ENCODE assay signal across 8 cellular contexts in genomic region chr6:107488875-107489635, GRCh38.
DNase-seq lines count a peak whose midpoint lies in the region; ATAC-seq and TF ChIP-seq lines count a peak whose summit lies in the region.

No MANE protein-coding gene starts in this region.

- WGBS in iPS DF 6.9 (ENCODE audit: insufficient coverage, insufficient read length): no CpG with 5 or more reads among the region's 51 CpGs

- H3K27ac ChIP-seq in OCI-LY3 (ENCODE audit: low read length) (no peak overlapping the region), iPS DF 6.9 (ENCODE audit: low read length) (no peak overlapping the region)

- H3K9me3 ChIP-seq in OCI-LY3 (ENCODE audit: insufficient read depth, low read length): no peaks in the 10 kb centered on the region
- H3K9me3 ChIP-seq in iPS DF 6.9 (ENCODE audit: control insufficient read depth, insufficient read depth, low read length): no peaks in the 10 kb centered on the region

- H3K4me2 ChIP-seq in OCI-LY3 (ENCODE audit: low read length): peak overlapping the region; percentile 91

- H3K4me1 ChIP-seq in OCI-LY3 (ENCODE audit: low read length): peaks cover 5% of the 10 kb centered on the region
- H3K4me1 ChIP-seq in iPS DF 6.9 (ENCODE audit: control insufficient read depth, insufficient read depth, low read length): peaks cover 2% of the 10 kb centered on the region; the same call in 1 of the 2 replicates

- TF ChIP-seq CTCF in OCI-LY3 (IDR thresholded peaks at IDR 0.05; ENCODE audit: low read depth, low read length): no peak
- no peak for TF ChIP-seq CTCF in retinal pigment epithelial cell (conservative IDR thresholded peaks at IDR 0.05; ENCODE audit: low read depth, low read length)

- H3K9ac ChIP-seq in OCI-LY3 (ENCODE audit: low read length): peak overlapping the region; percentile 62

- no peaks in the 10 kb centered on the region for H3K79me2 ChIP-seq in OCI-LY3 (ENCODE audit: low read length)

- peak overlapping the region; percentile 84 for H2AFZ ChIP-seq in OCI-LY3 (ENCODE audit: low read depth, low read length)

- H3K36me3 ChIP-seq in OCI-LY3 (replicated peaks; ENCODE audit: low read depth, low read length) (no peaks in the 10 kb centered on the region), iPS DF 6.9 (ENCODE audit: control insufficient read depth, insufficient read depth, low read length) (no peaks in the 10 kb centered on the region)

- peak; percentile 58 for DNase-seq in AG08396 (ENCODE audit: low spot score)
- peak; percentile 15 for DNase-seq in GM19238 (ENCODE audit: insufficient read length, low spot score)
- peak; percentile 63 for DNase-seq in astrocyte of the hippocampus (ENCODE audit: low read depth, low spot score)
- DNase-seq in iPS DF 6.9 (ENCODE audit: low read depth, low spot score): no peak
- DNase-seq in retinal pigment epithelial cell (ENCODE audit: low read depth): no peak
- no peak for DNase-seq in AML-193 (lab: John Stamatoyannopoulos, UW)

- peaks cover 10% of the 10 kb centered on the region for H3K27me3 ChIP-seq in OCI-LY3 (ENCODE audit: low read depth, low read length)
- peaks cover 19% of the 10 kb centered on the region; the same call in 1 of the 2 replicates for H3K27me3 ChIP-seq in iPS DF 6.9 (ENCODE audit: control insufficient read depth, insufficient read depth, low read length)

- ATAC-seq in GM21515 (IDR thresholded peaks at IDR 0.05; ENCODE audit: unreplicated experiment): no peak

- H4K20me1 ChIP-seq in OCI-LY3 (ENCODE audit: insufficient read depth, low read length): no peaks in the 10 kb centered on the region

- H3K4me3 ChIP-seq in OCI-LY3 (ENCODE audit: low read length) (peak overlapping the region; percentile 90), iPS DF 6.9 (ENCODE audit: low read length) (peak overlapping the region; percentile 85), retinal pigment epithelial cell (ENCODE audit: low read length) (peak overlapping the region; percentile 57)

Comparison
In these comparisons a context has a peak if more than half of its experiments do, and no peak if none do; other contexts are left out.
1. DNase-seq: peak in AG08396 (single experiment), GM19238 (single experiment) and astrocyte of the hippocampus (single experiment); none in iPS DF 6.9 (single experiment), retinal pigment epithelial cell (single experiment) and AML-193 (0 of 2).
2. Peak in every context shown above with its lines, with median percentiles within 50 percentile points of each other: H3K4me3 ChIP-seq.